ENCODE assay signal across 11 cellular contexts in the genomic region with DNA sequence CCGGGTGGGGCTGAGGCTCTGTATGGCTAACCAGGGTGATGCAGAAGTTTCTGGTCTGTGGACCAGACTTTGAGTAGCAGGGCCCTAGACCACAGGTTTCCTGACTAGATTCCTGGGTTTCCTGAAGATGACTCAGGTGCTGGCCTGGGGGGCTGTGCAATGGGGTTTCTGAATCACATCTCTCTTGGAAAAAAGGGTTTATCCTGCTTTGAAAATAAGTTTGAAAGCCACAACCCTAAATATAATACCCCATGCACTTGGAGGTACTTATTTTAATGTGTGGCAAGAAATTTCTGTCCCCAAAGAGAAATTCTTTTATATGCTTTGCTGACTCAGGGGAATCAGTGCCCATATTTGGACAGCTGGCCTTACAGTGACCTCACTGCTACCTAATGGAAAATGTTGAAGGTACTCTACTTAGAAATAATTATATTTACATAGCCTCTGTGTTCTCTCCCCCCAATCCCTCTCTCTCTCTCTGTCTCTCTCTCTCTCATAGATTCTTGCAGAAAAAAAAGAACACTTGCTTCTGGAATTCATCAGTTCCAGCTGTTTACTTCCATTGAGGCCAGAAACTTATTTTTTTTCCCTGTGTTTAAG.
DNase-seq lines count a peak whose midpoint lies in the region; ATAC-seq, FAIRE-seq and TF ChIP-seq lines count a peak whose summit lies in the region.
"Had no signal": no experiment of that assay in that cellular context is flagged by ENCODE, and none has a peak within 500 bp of the region (broad histone marks: within the 10 kb centered on the region; RNA-seq: fewer than 3 reads in every experiment).

No MANE protein-coding gene starts in this region.

- peak overlapping the region; percentile 50 for H3K27ac Mint-ChIP-seq in stimulated activated naive CD8-positive, alpha-beta T cell treated with anti-CD3 and anti-CD28 coated beads, Interleukin-15, Interleukin-2, amounts not matched to agents 100 ng/mL and 50 ng/mL, for 24 hours

- ATAC-seq in HG03280 (IDR thresholded peaks at IDR 0.05; ENCODE audit: unreplicated experiment) = no peak

- H4K20me1 ChIP-seq in endothelial cell of umbilical vein (replicated peaks; ENCODE audit: control insufficient read depth, extremely low read depth, insufficient read depth, low read length) = no peaks in the 10 kb centered on the region

- TF ChIP-seq CTCF in endothelial cell of umbilical vein (IDR thresholded peaks at IDR 0.05; ENCODE audit: extremely low read depth in 1 of 2, insufficient read depth in 1 of 2, low read depth in 1 of 2, low read length in 2 of 2) = no peak
- TF ChIP-seq CTCF in GM10266 (IDR thresholded peaks at IDR 0.05; ENCODE audit: control insufficient read depth, insufficient read depth, low read depth, missing control alignments) = no peak

- POLR2A ChIA-PET in endothelial cell of umbilical vein (lab: Charles Lee) = interaction anchor here (1.1 kb wide), 1 partner anchor 44 kb away, joined by 3 read pairs; no protein-coding TSS in a partner anchor

- peak overlapping the region; percentile 96 for H3K27ac ChIP-seq in endothelial cell of umbilical vein (ENCODE audit: insufficient read depth, low read depth, low read length)

- peak overlapping the region; percentile 45 for H3K9ac ChIP-seq in endothelial cell of umbilical vein (replicated peaks; ENCODE audit: extremely low read depth, insufficient read depth, low read length)

- TF ChIP-seq POLR2A in endothelial cell of umbilical vein (IDR thresholded peaks at IDR 0.05; ENCODE audit: low read depth, low read length) = no peak

- no peaks in the 10 kb centered on the region for H3K27me3 Mint-ChIP-seq in stimulated activated naive CD8-positive, alpha-beta T cell treated with anti-CD3 and anti-CD28 coated beads, Interleukin-15, Interleukin-2, amounts not matched to agents 100 ng/mL and 50 ng/mL, for 24 hours

- no peaks in the 10 kb centered on the region for H3K36me3 ChIP-seq in endothelial cell of umbilical vein (ENCODE audit: control insufficient read depth in 2 of 2, extremely low read depth in 1 of 2, insufficient read depth in 2 of 2, low read length in 2 of 2)
- H3K36me3 ChIP-seq: ovary had no signal

- H2AFZ ChIP-seq in endothelial cell of umbilical vein (ENCODE audit: low read depth, low read length) = no peak overlapping the region

- no TSS peak for BruUV-seq in endothelial cell of umbilical vein (replicated peaks; lab: Mats Ljungman, UMichigan)

- H3K9me3 Mint-ChIP-seq in stimulated activated naive CD8-positive, alpha-beta T cell treated with anti-CD3 and anti-CD28 coated beads, Interleukin-15, Interleukin-2, amounts not matched to agents 100 ng/mL and 50 ng/mL, for 24 hours = no peaks in the 10 kb centered on the region

- dilution Hi-C loops in endothelial cell of umbilical vein (cut with MboI; ENCODE audit: extremely low pct_ligation_motif_present, low sequenced_read_pairs) = no loop called here

- H3K36me3 Mint-ChIP-seq in stimulated activated naive CD8-positive, alpha-beta T cell treated with anti-CD3 and anti-CD28 coated beads, Interleukin-15, Interleukin-2, amounts not matched to agents 100 ng/mL and 50 ng/mL, for 24 hours (ENCODE audit: low read depth) = no peaks in the 10 kb centered on the region

- H3K4me1 ChIP-seq in endothelial cell of umbilical vein (ENCODE audit: control insufficient read depth, extremely low read depth, insufficient read depth, low read length) = peaks cover 70% of the 10 kb centered on the region

- H3K4me3 Mint-ChIP-seq in stimulated activated naive CD8-positive, alpha-beta T cell treated with anti-CD3 and anti-CD28 coated beads, Interleukin-15, Interleukin-2, amounts not matched to agents 100 ng/mL and 50 ng/mL, for 24 hours = no peak overlapping the region

- H3K4me2 ChIP-seq in endothelial cell of umbilical vein (ENCODE audit: insufficient read depth, low read length) = peak overlapping the region; percentile 22

- no peaks in the 10 kb centered on the region for H3K9me3 ChIP-seq in endothelial cell of umbilical vein (replicated peaks; ENCODE audit: control insufficient read depth, insufficient read depth, low read length)
- H3K9me3 ChIP-seq: ovary had no signal

- H3K4me3 ChIP-seq in endothelial cell of umbilical vein (replicated peaks in 1 of 3; ENCODE audit: insufficient read depth in 1 of 3, low read depth in 1 of 3, low read length in 3 of 3) = no peak overlapping the region
- H3K4me3 ChIP-seq: ovary had no signal

- DNase-seq in NCI-H1436 (lab: John Stamatoyannopoulos, UW) = peak; percentile 41
- DNase-seq in NCI-H1436 treated with DMSO at 0.1 percent for 48 hours (lab: John Stamatoyannopoulos, UW) = no peak
- DNase-seq in MV-4-11 (lab: John Stamatoyannopoulos, UW) = peak; percentile 16
- DNase-seq in endothelial cell of umbilical vein (ENCODE audit: low read depth, low spot score) = peak; percentile 80
- no peak for DNase-seq in GM10266 (ENCODE audit: extremely low spot score)
- no peak for DNase-seq in putamen (ENCODE audit: low spot score)
- DNase-seq: ovary had no signal

- CTCF ChIA-PET in endothelial cell of umbilical vein (lab: Charles Lee) = interaction anchor here (5.5 kb wide), 1 partner anchor 30 kb away, joined by 44 read pairs; no protein-coding TSS in a partner anchor

- FAIRE-seq in endothelial cell of umbilical vein (lab: Jason Lieb, UNC) = peak; percentile 93
- FAIRE-seq: GM12892, H1 had no signal

- H3K9me1 ChIP-seq in endothelial cell of umbilical vein (replicated peaks; ENCODE audit: control insufficient read depth, extremely low read depth, insufficient read depth, low read length) = no peaks in the 10 kb centered on the region

- intact Hi-C loops in endothelial cell of umbilical vein (cut with micrococcal nuclease) = loop anchor here (1.0 to 10.0 kb wide), 5 partner anchors 44 to 501 kb away; a partner anchor contains a TSS

- H3K79me2 ChIP-seq in endothelial cell of umbilical vein (ENCODE audit: control insufficient read depth, insufficient read depth, low read length) = no peaks in the 10 kb centered on the region

- peaks cover 31% of the 10 kb centered on the region for H3K4me1 Mint-ChIP-seq in stimulated activated naive CD8-positive, alpha-beta T cell treated with anti-CD3 and anti-CD28 coated beads, Interleukin-15, Interleukin-2, amounts not matched to agents 100 ng/mL and 50 ng/mL, for 24 hours (ENCODE audit: low read depth)

- no peaks in the 10 kb centered on the region for H3K27me3 ChIP-seq in endothelial cell of umbilical vein (ENCODE audit: control insufficient read depth in 2 of 2, insufficient read depth in 2 of 2, low read length in 2 of 2)
- H3K27me3 ChIP-seq: ovary had no signal

TF ChIP-seq in endothelial cell of umbilical vein, 7 proteins besides CTCF, POLR2A, EP300 and RAD21:
- TF ChIP-seq FOS (IDR thresholded peaks at IDR 0.05; ENCODE audit: borderline replicate concordance, insufficient read depth, low read length) = peak; percentile 98
- TF ChIP-seq POLR2AphosphoS5 (IDR thresholded peaks at IDR 0.05; ENCODE audit: insufficient read depth, low read depth, low read length) = peak; percentile 92
- peak; percentile 76 for TF ChIP-seq GATA2 (IDR thresholded peaks at IDR 0.05; ENCODE audit: insufficient read depth, insufficient read length, low read depth, low read length)
- TF ChIP-seq JUN (IDR thresholded peaks at IDR 0.05; ENCODE audit: borderline replicate concordance, insufficient read depth, insufficient read length, low read depth) = peak; percentile 69
- TF ChIP-seq, protein P1, sequence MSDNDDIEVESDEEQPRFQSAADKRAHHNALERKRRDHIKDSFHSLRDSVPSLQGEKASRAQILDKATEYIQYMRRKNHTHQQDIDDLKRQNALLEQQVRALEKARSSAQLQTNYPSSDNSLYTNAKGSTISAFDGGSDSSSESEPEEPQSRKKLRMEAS (IDR thresholded peaks at IDR 0.05; ENCODE audit: insufficient read depth, insufficient read length) = no peak

Comparison
In these comparisons a context has a peak if more than half of its experiments do, and no peak if none do; other contexts are left out.
1. DNase-seq: peak in NCI-H1436 (single experiment), MV-4-11 (single experiment) and endothelial cell of umbilical vein (single experiment); none in NCI-H1436 treated with DMSO at 0.1 percent for 48 hours (single experiment), GM10266 (single experiment) and putamen (single experiment).